Comparison of ENCODE assay signal across 24 cellular contexts in the genomic region with DNA sequence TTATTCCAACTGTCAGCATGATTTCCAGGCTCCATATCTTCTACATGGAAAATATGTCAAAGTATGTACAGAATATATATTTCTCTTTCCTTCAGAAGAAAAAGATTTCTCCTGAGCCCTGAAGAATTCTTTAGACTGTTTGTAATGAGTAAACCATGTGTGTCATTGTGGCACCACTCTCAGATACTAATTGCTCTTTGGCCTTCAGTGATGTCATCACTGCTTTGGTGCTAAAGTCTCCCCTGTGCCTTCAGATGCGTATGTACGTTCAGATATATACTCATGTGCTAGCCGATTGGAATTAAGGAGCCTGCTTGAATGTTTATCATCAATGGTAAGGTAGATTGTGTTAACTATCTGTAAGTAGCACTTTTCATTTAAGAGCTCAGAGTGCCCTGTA. TPM values are rescaled to one million over a fixed set of nuclear protein-coding genes. Genes with fewer than 3 reads are reported as not detected.
"Had no signal": no experiment of that assay in that cellular context is flagged by ENCODE, and none has a peak within 500 bp of the region (broad histone marks: within the 10 kb centered on the region; RNA-seq: fewer than 3 reads in every experiment).

No MANE protein-coding gene starts in this region.

- H3K4me3 ChIP-seq: gastroesophageal sphincter, pancreas, sigmoid colon, stomach, testis, upper lobe of left lung had no signal

- H3K27me3 ChIP-seq: gastroesophageal sphincter, pancreas, sigmoid colon, stomach, testis, upper lobe of left lung had no signal

- H3K27ac Mint-ChIP-seq: activated CD8-positive, alpha-beta T cell treated with anti-CD3 and anti-CD28 coated beads, Interleukin-2, amount 10 ng/mL, durations not matched to agents 7 days and 5 days; activated naive CD8-positive, alpha-beta T cell treated with anti-CD3 and anti-CD28 coated beads, Interleukin-2, amount 50 U/mL, for 24 hours; endodermal cell; WTC11 had no signal

- H3K9me3 ChIP-seq: gastroesophageal sphincter, pancreas, sigmoid colon, stomach, testis, upper lobe of left lung had no signal

- H3K27me3 Mint-ChIP-seq: activated naive CD8-positive, alpha-beta T cell treated with anti-CD3 and anti-CD28 coated beads, Interleukin-2, amount 50 U/mL, for 24 hours had no signal

- ATAC-seq: activated CD8-positive, alpha-beta T cell treated with anti-CD3 and anti-CD28 coated beads, Interleukin-2, amount 10 ng/mL, durations not matched to agents 7 days and 5 days; activated naive CD8-positive, alpha-beta T cell treated with anti-CD3 and anti-CD28 coated beads, Interleukin-2, amount 50 U/mL, for 24 hours; gastroesophageal sphincter; left ventricle myocardium superior; pancreas; WTC11 had no signal

- H3K27ac ChIP-seq: pancreas, stomach, testis, upper lobe of left lung had no signal

- DNase-seq: activated CD4-positive, alpha-beta T cell treated with anti-CD3 and anti-CD28 coated beads for 48 hours; activated CD8-positive, alpha-beta memory T cell treated with anti-CD3 and anti-CD28 coated beads, Interleukin-2, amount 50 U/mL, for 4 hours; activated CD8-positive, alpha-beta T cell treated with anti-CD3 and anti-CD28 coated beads, Interleukin-2, amount 10 ng/mL, durations not matched to agents 7 days and 5 days; activated naive CD4-positive, alpha-beta T cell; activated naive CD8-positive, alpha-beta T cell treated with anti-CD3 and anti-CD28 coated beads, Interleukin-2, amount 50 U/mL, for 24 hours; aorta; endodermal cell; erythroblast; islet precursor cell; left ventricle myocardium superior; pancreas; sigmoid colon; stimulated activated CD4-positive, alpha-beta T cell treated with anti-CD3 and anti-CD28 coated beads, Interleukin-12 subunit alpha, Interleukin-12 subunit beta, amount 100 ng/mL, for 4 hours; stimulated activated CD4-positive, alpha-beta T cell treated with anti-CD3 and anti-CD28 coated beads, Interleukin-2, amount 100 ng/mL, for 24 hours; stomach; T-helper 2 cell; testis; upper lobe of left lung had no signal

- H3K4me3 Mint-ChIP-seq: activated CD8-positive, alpha-beta T cell treated with anti-CD3 and anti-CD28 coated beads, Interleukin-2, amount 10 ng/mL, durations not matched to agents 7 days and 5 days; activated naive CD8-positive, alpha-beta T cell treated with anti-CD3 and anti-CD28 coated beads, Interleukin-2, amount 50 U/mL, for 24 hours; endodermal cell; neural crest cell; WTC11 had no signal

- H3K4me1 Mint-ChIP-seq: activated naive CD8-positive, alpha-beta T cell treated with anti-CD3 and anti-CD28 coated beads, Interleukin-2, amount 50 U/mL, for 24 hours had no signal

- H3K9me3 Mint-ChIP-seq: activated naive CD8-positive, alpha-beta T cell treated with anti-CD3 and anti-CD28 coated beads, Interleukin-2, amount 50 U/mL, for 24 hours; endodermal cell; neural crest cell; WTC11 had no signal

- H3K4me1 ChIP-seq: testis had no signal

RNA-seq across cellular contexts. Expression of gene HTR6, which starts 41.2 kb away (rescaled TPM):
- total RNA-seq: activated CD8-positive, alpha-beta T cell treated with anti-CD3 and anti-CD28 coated beads, Interleukin-2, amount 10 ng/mL, durations not matched to agents 7 days and 5 days; bronchial epithelial cell; gastroesophageal sphincter; left ventricle myocardium superior; mesenteric fat pad; myocyte; neural crest cell; pancreas; sigmoid colon; stomach; upper lobe of left lung had no signal
- polyA plus RNA-seq: aorta, pancreas, stomach had no signal
